ENCODE assay signal across 18 cellular contexts in genomic region chr6:67812693-67813092, GRCh38.
DNase-seq lines count a peak whose midpoint lies in the region; ATAC-seq, FAIRE-seq and TF ChIP-seq lines count a peak whose summit lies in the region.
"Had no signal": no experiment of that assay in that cellular context is flagged by ENCODE, and none has a peak within 500 bp of the region (broad histone marks: within the 10 kb centered on the region; RNA-seq: fewer than 3 reads in every experiment).

No MANE protein-coding gene starts in this region.

- in situ Hi-C loops in GM12878 (cut with MboI) = no loop called here

- RAD21 ChIA-PET in GM12878 (lab: Charles Lee; ENCODE audit: unreplicated experiment) = no interaction called here

- H3K9ac ChIP-seq in Karpas-422 (ENCODE audit: low read length) = no peak overlapping the region
- H3K9ac ChIP-seq in GM12878 (ENCODE audit: control insufficient read depth, insufficient read depth, low read length) = no peak overlapping the region
- H3K9ac ChIP-seq in endodermal cell (ENCODE audit: extremely low read depth, low read length, poor library complexity, severe bottlenecking) = no peak overlapping the region
- H3K9ac ChIP-seq in colonic mucosa (ENCODE audit: low read depth in 2 of 2, low read length in 2 of 2) = no peak overlapping the region
- H3K9ac ChIP-seq: GM23248 had no signal

- TF ChIP-seq CTCF in GM12878 (IDR thresholded peaks at IDR 0.05 in 2 of 3, conservative IDR thresholded peaks at IDR 0.05 in 1 of 3; ENCODE audit: control insufficient read depth in 2 of 3, extremely low read depth in 1 of 3, insufficient read depth in 1 of 3, low read depth in 3 of 3, low read length in 3 of 3) = no peak
- TF ChIP-seq CTCF in endodermal cell (conservative IDR thresholded peaks at IDR 0.05) = no peak
- TF ChIP-seq CTCF in colonic mucosa (IDR thresholded peaks at IDR 0.05) = no peak

- no peak for TF ChIP-seq RAD21 in GM12878 (IDR thresholded peaks at IDR 0.05; ENCODE audit: insufficient read depth, low read depth, low read length)

- no peak overlapping the region for H3K27ac Mint-ChIP-seq in endodermal cell
- H3K27ac Mint-ChIP-seq: CD4-positive, alpha-beta memory T cell; H9; HFFc6 had no signal

- H3K79me2 ChIP-seq in Karpas-422 (ENCODE audit: low read length) (no peaks in the 10 kb centered on the region), GM12878 (ENCODE audit: control insufficient read depth, insufficient read depth, low read length) (no peaks in the 10 kb centered on the region)

- H3K36me3 ChIP-seq in Karpas-422 (ENCODE audit: insufficient read depth, low read length) = no peaks in the 10 kb centered on the region
- no peaks in the 10 kb centered on the region for H3K36me3 ChIP-seq in GM12878 (ENCODE audit: control insufficient read depth in 2 of 2, insufficient read depth in 2 of 2, low read length in 1 of 2)
- no peaks in the 10 kb centered on the region for H3K36me3 ChIP-seq in endodermal cell (ENCODE audit: control insufficient read depth, insufficient read depth, low read length)
- H3K36me3 ChIP-seq in colonic mucosa = no peaks in the 10 kb centered on the region

- CTCF ChIA-PET in GM12878 (lab: Yijun Ruan, JAX) = no interaction called here

- H3K27me3 Mint-ChIP-seq in endodermal cell (ENCODE audit: insufficient read depth) = no peaks in the 10 kb centered on the region
- H3K27me3 Mint-ChIP-seq: CD4-positive, alpha-beta memory T cell had no signal

- intact Hi-C loops in GM12878 (cut with micrococcal nuclease; ENCODE audit: unreplicated experiment) = no loop called here
- intact Hi-C loops in colonic mucosa (cut with DNase I) = no loop called here

- peaks cover 7% of the 10 kb centered on the region for H3K4me1 Mint-ChIP-seq in endodermal cell
- H3K4me1 Mint-ChIP-seq: CD4-positive, alpha-beta memory T cell; H9 had no signal

- DNase-seq in Karpas-422 (no peak), GM12878 (ENCODE audit: low read depth, low spot score) (no peak), endodermal cell (no peak), colonic mucosa (no peak)
- DNase-seq: C1 segment of cervical spinal cord; Calu3; CD4-positive, alpha-beta memory T cell; COR-L47; DMS79; EL; GDM1; GM23248; H9; HFFc6 had no signal

- peaks cover 40% of the 10 kb centered on the region for H3K9me3 Mint-ChIP-seq in endodermal cell

- H4K20me1 ChIP-seq in Karpas-422 (ENCODE audit: insufficient read depth, low read depth, low read length) (no peaks in the 10 kb centered on the region), GM12878 (ENCODE audit: control insufficient read depth, insufficient read depth) (no peaks in the 10 kb centered on the region)

- H3K36me3 Mint-ChIP-seq in endodermal cell (ENCODE audit: low read depth) = peaks cover 7% of the 10 kb centered on the region
- H3K36me3 Mint-ChIP-seq: CD4-positive, alpha-beta memory T cell had no signal

- no peak for TF ChIP-seq EP300 in GM12878 (IDR thresholded peaks at IDR 0.05; ENCODE audit: borderline replicate concordance in 1 of 2, control insufficient read depth in 1 of 2, low read depth in 2 of 2, low read length in 2 of 2)

- H3K27ac ChIP-seq in Karpas-422 (ENCODE audit: low read length) (no peak overlapping the region), GM12878 (ENCODE audit: control insufficient read depth, insufficient read depth) (no peak overlapping the region), endodermal cell (ENCODE audit: low read depth, low read length) (no peak overlapping the region), colonic mucosa (no peak overlapping the region)
- H3K27ac ChIP-seq: GM23248 had no signal

- WGBS in GM12878 (ENCODE audit: insufficient coverage, insufficient replicate concordance, low lambda C conversion rate, missing lambda C conversion rate) = 0% methylated on average over 1 of the region's 1 CpG
- WGBS in endodermal cell (ENCODE audit: insufficient coverage in 1 of 2, insufficient read length in 1 of 2), 2 experiments = 100% methylated on average over 1 of the region's 1 CpG

- H3K4me3 ChIP-seq in Karpas-422 (ENCODE audit: low read length) = 0 out of 2 replicates have a peak overlapping the region, but pooled peaks have one; percentile 1
- no peak overlapping the region for H3K4me3 ChIP-seq in GM12878
- peak overlapping the region; percentile 47 for H3K4me3 ChIP-seq in endodermal cell (ENCODE audit: low read length)
- no peak overlapping the region for H3K4me3 ChIP-seq in colonic mucosa
- H3K4me3 ChIP-seq: GM23248 had no signal

- no peak overlapping the region for H2AFZ ChIP-seq in Karpas-422 (ENCODE audit: low read length)
- no peak overlapping the region for H2AFZ ChIP-seq in GM12878 (ENCODE audit: control insufficient read depth, low read depth, low read length)
- H2AFZ ChIP-seq: GM23248 had no signal

- FAIRE-seq in GM12878 (lab: Jason Lieb, UNC) = no peak
- FAIRE-seq: GM12892 had no signal

- H3K4me2 ChIP-seq in Karpas-422 (ENCODE audit: low read depth, low read length, poor library complexity, severe bottlenecking) = no peak overlapping the region
- H3K4me2 ChIP-seq in GM12878 (ENCODE audit: control insufficient read depth, insufficient read depth) = no peak overlapping the region

- H3K9me2 ChIP-seq in Karpas-422 (replicated peaks; ENCODE audit: insufficient read depth, low read length) = no peaks in the 10 kb centered on the region

- H3K4me1 ChIP-seq in Karpas-422 (ENCODE audit: low read length) (no peaks in the 10 kb centered on the region), GM12878 (ENCODE audit: control insufficient read depth, insufficient read depth, low read length) (no peaks in the 10 kb centered on the region), endodermal cell (ENCODE audit: control insufficient read depth, insufficient read depth, low read length) (no peaks in the 10 kb centered on the region), colonic mucosa (no peaks in the 10 kb centered on the region)

- ATAC-seq in GM12878 (no peak), GM21529 (IDR thresholded peaks at IDR 0.05; ENCODE audit: unreplicated experiment) (no peak), esophagus mucosa (no peak)
- ATAC-seq: HCT116 had no signal

- H3K27me3 ChIP-seq in Karpas-422 (ENCODE audit: low read length) = no peaks in the 10 kb centered on the region
- H3K27me3 ChIP-seq in GM12878 (replicated peaks in 1 of 2; ENCODE audit: control insufficient read depth in 2 of 2, insufficient read depth in 2 of 2, low read length in 1 of 2) = no peaks in the 10 kb centered on the region
- no peaks in the 10 kb centered on the region for H3K27me3 ChIP-seq in endodermal cell (ENCODE audit: control insufficient read depth, insufficient read depth, low read length, poor library complexity, severe bottlenecking)
- peaks cover 3% of the 10 kb centered on the region for H3K27me3 ChIP-seq in colonic mucosa

- no peak for TF ChIP-seq POLR2A in GM12878 (IDR thresholded peaks at IDR 0.05; ENCODE audit: low read depth, low read length)

- peaks cover 23% of the 10 kb centered on the region for H3K9me3 ChIP-seq in Karpas-422 (ENCODE audit: low read length)
- no peaks in the 10 kb centered on the region; the same call in 1 of the 3 replicates for H3K9me3 ChIP-seq in GM12878 (replicated peaks; ENCODE audit: control insufficient read depth, insufficient read depth, low read length)
- H3K9me3 ChIP-seq in endodermal cell (ENCODE audit: control insufficient read depth, low read length) = peaks cover 47% of the 10 kb centered on the region
- H3K9me3 ChIP-seq in colonic mucosa = peaks cover 4% of the 10 kb centered on the region

- POLR2A ChIA-PET in GM12878 (lab: Charles Lee) = no interaction called here

- SMC1A ChIA-PET in GM12878 (lab: Charles Lee; ENCODE audit: uncharacterized antibody, unreplicated experiment) = no interaction called here

- BruUV-seq in GM12878 (replicated peaks; lab: Mats Ljungman, UMichigan) = no TSS peak

- no peak overlapping the region for H3K4me3 Mint-ChIP-seq in endodermal cell
- H3K4me3 Mint-ChIP-seq: H9, HFFc6 had no signal

TF ChIP-seq in GM12878, 131 proteins besides CTCF, POLR2A, EP300 and RAD21:
- TF ChIP-seq CBX5 (IDR thresholded peaks at IDR 0.05; ENCODE audit: low read depth) (peak; percentile 56; the same call in 1 of the 2 replicates), SIX5 (IDR thresholded peaks at IDR 0.05; ENCODE audit: low read depth, low read length, severe bottlenecking) (no peak), ETV6 (conservative IDR thresholded peaks at IDR 0.05 in 1 of 2, IDR thresholded peaks at IDR 0.05 in 1 of 2; ENCODE audit: borderline replicate concordance in 1 of 2, low read depth in 1 of 2) (no peak), NR2F1 (conservative IDR thresholded peaks at IDR 0.05) (no peak), MTA3 (IDR thresholded peaks at IDR 0.05; ENCODE audit: borderline replicate concordance, low read length) (no peak)

Comparison
In these comparisons a context has a peak if more than half of its experiments do, and no peak if none do; other contexts are left out.
1. H3K4me3 ChIP-seq: peak in Karpas-422 (single experiment) and endodermal cell (single experiment); none in GM12878 (single experiment) and colonic mucosa (single experiment).